ENCODE assay signal across 20 cellular contexts in the genomic region with DNA sequence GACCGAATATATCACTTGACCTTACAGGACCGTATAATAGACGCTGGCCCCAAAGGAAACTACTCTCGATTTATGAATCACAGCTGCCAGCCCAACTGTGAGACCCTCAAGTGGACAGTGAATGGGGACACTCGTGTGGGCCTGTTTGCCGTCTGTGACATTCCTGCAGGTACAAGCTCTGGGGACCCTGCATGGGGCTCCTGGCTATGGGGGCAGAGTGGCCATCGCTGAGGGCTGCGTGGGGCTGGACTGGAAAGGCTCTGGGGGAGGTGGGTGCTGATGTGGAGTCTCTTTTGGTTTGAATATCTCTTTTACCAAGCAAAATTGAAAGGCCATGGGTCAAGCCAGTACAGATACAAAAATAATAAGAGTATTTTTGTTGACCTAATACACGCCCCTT.
"Had no signal": no experiment of that assay in that cellular context is flagged by ENCODE, and none has a peak within 500 bp of the region (broad histone marks: within the 10 kb centered on the region; RNA-seq: fewer than 3 reads in every experiment).

No MANE protein-coding gene starts in this region.

- ATAC-seq: natural killer cell; right lobe of liver; stimulated activated memory B cell treated with anti-CD40 and anti-IgM and Interleukin-4, amounts not matched to agents 10 μg/mL and 1 μg/mL and 100 μg/mL, for 72 hours; WTC11 had no signal

- H3K9me3 ChIP-seq: esophagus muscularis mucosa, left ventricle myocardium inferior, right lobe of liver, thyroid gland had no signal

- H3K4me3 ChIP-seq: esophagus muscularis mucosa, left ventricle myocardium inferior, right lobe of liver, thyroid gland had no signal

- H3K27ac ChIP-seq: esophagus muscularis mucosa, left ventricle myocardium inferior, parathyroid adenoma, right lobe of liver, thyroid gland had no signal

- H3K4me1 Mint-ChIP-seq: activated CD4-positive, alpha-beta memory T cell treated with anti-CD3 and anti-CD28 coated beads, Interleukin-2, amount 10 ng/mL, durations not matched to agents 7 days and 5 days; natural killer cell; stimulated activated memory B cell treated with anti-CD40 and anti-IgM and Interleukin-4, amounts not matched to agents 10 μg/mL and 1 μg/mL and 100 μg/mL, for 72 hours; WTC11 had no signal

- H3K4me1 ChIP-seq: esophagus muscularis mucosa, left ventricle myocardium inferior, parathyroid adenoma, right lobe of liver, thyroid gland had no signal

- H3K4me3 Mint-ChIP-seq: activated CD4-positive, alpha-beta memory T cell treated with anti-CD3 and anti-CD28 coated beads, Interleukin-2, amount 10 ng/mL, durations not matched to agents 7 days and 5 days; activated naive CD4-positive, alpha-beta T cell treated with anti-CD3 and anti-CD28 coated beads for 36 hours; natural killer cell; stimulated activated memory B cell treated with anti-CD40 and anti-IgM and Interleukin-4, amounts not matched to agents 10 μg/mL and 1 μg/mL and 100 μg/mL, for 72 hours; T-helper 1 cell treated with Interleukin-12 subunit alpha and Interleukin-12 subunit beta and Interleukin-4 antibody, amounts not matched to agents 30 μg/mL and 1 μg/mL, for 36 hours; WTC11 had no signal

- H3K27me3 ChIP-seq: esophagus muscularis mucosa, right lobe of liver, thyroid gland had no signal

- H3K36me3 Mint-ChIP-seq: natural killer cell had no signal

- H3K27ac Mint-ChIP-seq: activated CD4-positive, alpha-beta memory T cell treated with anti-CD3 and anti-CD28 coated beads, Interleukin-2, amount 10 ng/mL, durations not matched to agents 7 days and 5 days; activated T-helper 2 cell treated with anti-CD3 and anti-CD28 coated beads, Interferon-gamma antibody, Interleukin-2, Interleukin-4, amounts not matched to agents 10 μg/mL and 5 μg/mL and 100 μg/mL, durations not matched to agents 14 hours and 24 hours and 36 hours; natural killer cell; stimulated activated memory B cell treated with anti-CD40 and anti-IgM and Interleukin-4, amounts not matched to agents 10 μg/mL and 1 μg/mL and 100 μg/mL, for 72 hours; T-helper 1 cell treated with Interleukin-12 subunit alpha and Interleukin-12 subunit beta and Interleukin-4 antibody, amounts not matched to agents 30 μg/mL and 1 μg/mL, for 36 hours; WTC11 had no signal

- H3K9ac ChIP-seq: parathyroid adenoma had no signal

- DNase-seq: activated CD4-positive, alpha-beta memory T cell treated with anti-CD3 and anti-CD28 coated beads, Interleukin-2, amount 10 ng/mL, durations not matched to agents 7 days and 5 days; activated CD4-positive, alpha-beta T cell treated with anti-CD3 and anti-CD28 coated beads for 48 hours; activated naive CD4-positive, alpha-beta T cell treated with anti-CD3 and anti-CD28 coated beads for 36 hours; central memory CD4-positive, alpha-beta T cell; effector memory CD4-positive, alpha-beta T cell; hippocampal formation; left ventricle myocardium inferior; midbrain; natural killer cell; small intestine; stimulated activated CD4-positive, alpha-beta T cell treated with anti-CD3 and anti-CD28 coated beads, Interleukin-15, amount 100 ng/mL, for 24 hours; T1000; thyroid gland had no signal

- H3K9me3 Mint-ChIP-seq: activated CD4-positive, alpha-beta memory T cell treated with anti-CD3 and anti-CD28 coated beads, Interleukin-2, amount 10 ng/mL, durations not matched to agents 7 days and 5 days; activated naive CD4-positive, alpha-beta T cell treated with anti-CD3 and anti-CD28 coated beads for 36 hours; activated T-helper 2 cell treated with anti-CD3 and anti-CD28 coated beads, Interferon-gamma antibody, Interleukin-2, Interleukin-4, amounts not matched to agents 10 μg/mL and 5 μg/mL and 100 μg/mL, durations not matched to agents 14 hours and 24 hours and 36 hours; natural killer cell; stimulated activated memory B cell treated with anti-CD40 and anti-IgM and Interleukin-4, amounts not matched to agents 10 μg/mL and 1 μg/mL and 100 μg/mL, for 72 hours; T-helper 1 cell treated with Interleukin-12 subunit alpha and Interleukin-12 subunit beta and Interleukin-4 antibody, amounts not matched to agents 30 μg/mL and 1 μg/mL, for 36 hours; WTC11 had no signal

- H3K27me3 Mint-ChIP-seq: activated CD4-positive, alpha-beta memory T cell treated with anti-CD3 and anti-CD28 coated beads, Interleukin-2, amount 10 ng/mL, durations not matched to agents 7 days and 5 days; stimulated activated memory B cell treated with anti-CD40 and anti-IgM and Interleukin-4, amounts not matched to agents 10 μg/mL and 1 μg/mL and 100 μg/mL, for 72 hours had no signal
